31 cellular contexts compared by ENCODE assay signal in the genomic region with DNA sequence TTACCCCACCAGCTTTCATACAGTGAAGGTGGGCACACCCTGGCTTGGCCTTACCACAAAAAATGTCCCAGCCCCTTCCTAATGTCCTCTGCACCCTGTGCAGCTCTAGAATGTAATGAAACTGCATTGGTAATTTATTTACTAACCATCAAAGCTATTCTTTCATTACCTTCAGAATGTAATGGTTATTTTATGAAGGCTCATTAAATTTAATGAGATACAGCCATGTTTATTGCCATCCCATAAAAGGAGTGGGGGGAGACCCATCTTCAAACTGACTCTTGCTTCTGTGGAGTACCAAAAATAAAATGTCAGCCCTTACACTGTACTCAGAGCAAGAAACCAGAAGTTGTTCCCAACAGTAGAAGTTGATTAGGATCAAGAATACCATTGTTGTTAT. TPM values are rescaled to one million over a fixed set of nuclear protein-coding genes. Genes with fewer than 3 reads are reported as not detected.
"Had no signal": no experiment of that assay in that cellular context is flagged by ENCODE, and none has a peak within 500 bp of the region (broad histone marks: within the 10 kb centered on the region; RNA-seq: fewer than 3 reads in every experiment).

No MANE protein-coding gene starts in this region.

- H3K4me3 Mint-ChIP-seq: activated CD4-positive, alpha-beta memory T cell treated with anti-CD3 and anti-CD28 coated beads, Interleukin-2, amount 10 ng/mL, durations not matched to agents 7 days and 5 days; activated CD4-positive, alpha-beta T cell treated with anti-CD3 and anti-CD28 coated beads, Interleukin-2, amount 10 ng/mL, durations not matched to agents 7 days and 5 days; activated naive CD8-positive, alpha-beta T cell; activated T-cell treated with anti-CD3 and anti-CD28 coated beads, Interleukin-2, amount 50 U/mL, for 24 hours; activated T-cell treated with anti-CD3 and anti-CD28 coated beads, Interleukin-2, amount 50 U/mL, for 72 hours; central memory CD8-positive, alpha-beta T cell; dendritic cell treated with granulocyte-macrophage colony-stimulating factor and Interleukin-4, amounts not matched to agents 40 ng/mL and 50 ng/mL, for 4 days; WTC11 had no signal

- H3K27ac ChIP-seq: brain microvascular endothelial cell, coronary artery, dorsolateral prefrontal cortex, esophagus muscularis mucosa, foreskin keratinocyte, gastrocnemius medialis, heart left ventricle had no signal

- H3K4me1 Mint-ChIP-seq: activated CD4-positive, alpha-beta memory T cell treated with anti-CD3 and anti-CD28 coated beads, Interleukin-2, amount 10 ng/mL, durations not matched to agents 7 days and 5 days; activated CD4-positive, alpha-beta T cell treated with anti-CD3 and anti-CD28 coated beads, Interleukin-2, amount 10 ng/mL, durations not matched to agents 7 days and 5 days; central memory CD8-positive, alpha-beta T cell had no signal

- H3K36me3 Mint-ChIP-seq: activated naive CD8-positive, alpha-beta T cell; WTC11 had no signal

- H3K9me3 Mint-ChIP-seq: activated CD4-positive, alpha-beta memory T cell treated with anti-CD3 and anti-CD28 coated beads, Interleukin-2, amount 10 ng/mL, durations not matched to agents 7 days and 5 days; activated CD4-positive, alpha-beta T cell treated with anti-CD3 and anti-CD28 coated beads, Interleukin-2, amount 10 ng/mL, durations not matched to agents 7 days and 5 days; activated T-cell treated with anti-CD3 and anti-CD28 coated beads, Interleukin-2, amount 50 U/mL, for 24 hours; activated T-cell treated with anti-CD3 and anti-CD28 coated beads, Interleukin-2, amount 50 U/mL, for 72 hours; central memory CD8-positive, alpha-beta T cell; dendritic cell treated with granulocyte-macrophage colony-stimulating factor and Interleukin-4, amounts not matched to agents 40 ng/mL and 50 ng/mL, for 4 days; WTC11 had no signal

- H3K36me3 ChIP-seq: brain microvascular endothelial cell, esophagus muscularis mucosa, gastrocnemius medialis, heart left ventricle had no signal

- H3K4me1 ChIP-seq: foreskin keratinocyte, gastrocnemius medialis, heart left ventricle had no signal

- H3K27ac Mint-ChIP-seq: activated CD4-positive, alpha-beta memory T cell treated with anti-CD3 and anti-CD28 coated beads, Interleukin-2, amount 10 ng/mL, durations not matched to agents 7 days and 5 days; activated CD4-positive, alpha-beta T cell treated with anti-CD3 and anti-CD28 coated beads, Interleukin-2, amount 10 ng/mL, durations not matched to agents 7 days and 5 days; activated naive CD8-positive, alpha-beta T cell; activated T-cell treated with anti-CD3 and anti-CD28 coated beads, Interleukin-2, amount 50 U/mL, for 24 hours; activated T-cell treated with anti-CD3 and anti-CD28 coated beads, Interleukin-2, amount 50 U/mL, for 72 hours; dendritic cell treated with granulocyte-macrophage colony-stimulating factor and Interleukin-4, amounts not matched to agents 40 ng/mL and 50 ng/mL, for 4 days; WTC11 had no signal

- DNase-seq: activated CD4-positive, alpha-beta memory T cell treated with anti-CD3 and anti-CD28 coated beads, Interleukin-2, amount 10 ng/mL, durations not matched to agents 7 days and 5 days; activated CD4-positive, alpha-beta T cell treated with anti-CD3 and anti-CD28 coated beads for 1 hour; activated CD4-positive, alpha-beta T cell treated with anti-CD3 and anti-CD28 coated beads for 4 hours; activated CD4-positive, alpha-beta T cell treated with anti-CD3 and anti-CD28 coated beads, Interleukin-2, amount 10 ng/mL, durations not matched to agents 7 days and 5 days; activated CD4-positive, alpha-beta T cell treated with anti-CD3 and anti-CD28 coated beads, Interleukin-2, amount 50 U/mL, for 4 hours; activated CD8-positive, alpha-beta memory T cell treated with anti-CD3 and anti-CD28 coated beads, Interleukin-2, amount 50 U/mL, for 48 hours; activated gamma-delta T cell; activated naive CD4-positive, alpha-beta T cell; activated naive CD4-positive, alpha-beta T cell treated with anti-CD3 and anti-CD28 coated beads, Interleukin-2, amount 50 U/mL, for 16 hours; activated T-cell treated with anti-CD3 and anti-CD28 coated beads for 4 hours; activated T-cell treated with anti-CD3 and anti-CD28 coated beads, Interleukin-2, amount 50 U/mL, for 24 hours; activated T-cell treated with anti-CD3 and anti-CD28 coated beads, Interleukin-2, amount 50 U/mL, for 72 hours; amniotic stem cell; anterior cingulate cortex; brain microvascular endothelial cell; dorsolateral prefrontal cortex; effector memory CD4-positive, alpha-beta T cell; erythroblast; foreskin keratinocyte; gastrocnemius medialis; glutamatergic neuron; heart left ventricle; T-helper 2 cell had no signal

- H3K4me3 ChIP-seq: coronary artery, dorsolateral prefrontal cortex, esophagus muscularis mucosa, gastrocnemius medialis, heart left ventricle had no signal

- ATAC-seq: activated T-cell treated with anti-CD3 and anti-CD28 coated beads, Interleukin-2, amount 50 U/mL, for 72 hours; foreskin keratinocyte; gastrocnemius medialis; heart left ventricle; WTC11 had no signal

- H3K9me3 ChIP-seq: esophagus muscularis mucosa, gastrocnemius medialis, heart left ventricle had no signal

RNA-seq across cellular contexts. Expression of gene NKX6-1, which starts 25.0 kb away (rescaled TPM):
- total RNA-seq: activated CD4-positive, alpha-beta memory T cell treated with anti-CD3 and anti-CD28 coated beads, Interleukin-2, amount 10 ng/mL, durations not matched to agents 7 days and 5 days; activated CD4-positive, alpha-beta T cell treated with anti-CD3 and anti-CD28 coated beads, Interleukin-2, amount 10 ng/mL, durations not matched to agents 7 days and 5 days; activated T-cell treated with anti-CD3 and anti-CD28 coated beads, Interleukin-2, amount 50 U/mL, for 72 hours; bronchial epithelial cell; foreskin keratinocyte; gastrocnemius medialis; T-helper 1 cell treated with Interleukin-12 subunit alpha and Interleukin-12 subunit beta and Interleukin-4 antibody, amounts not matched to agents 30 ng/mL and 1 ng/mL, for 36 hours had no signal
